In genomic region chr3:140586311-140586710, GRCh38 we compare ENCODE assay signal across 27 cellular contexts.
"Had no signal": no experiment of that assay in that cellular context is flagged by ENCODE, and none has a peak within 500 bp of the region (broad histone marks: within the 10 kb centered on the region; RNA-seq: fewer than 3 reads in every experiment).

No MANE protein-coding gene starts in this region.

- H2AFZ ChIP-seq: parathyroid adenoma had no signal

- ATAC-seq: gastrocnemius medialis; psoas muscle; stimulated activated naive CD8-positive, alpha-beta T cell treated with anti-CD3 and anti-CD28 coated beads, Interleukin-15, Interleukin-2, amounts not matched to agents 100 U/mL and 50 U/mL, for 24 hours had no signal

- DNase-seq: activated CD4-positive, alpha-beta T cell treated with anti-CD3 and anti-CD28 coated beads for 4 hours; activated CD4-positive, alpha-beta T cell treated with anti-CD3 and anti-CD28 coated beads, Interleukin-2, amount 50 U/mL, for 48 hours; activated CD8-positive, alpha-beta memory T cell treated with anti-CD3 and anti-CD28 coated beads, Interleukin-2, amount 50 U/mL, for 4 hours; activated effector memory CD4-positive, alpha-beta T cell treated with anti-CD3 and anti-CD28 coated beads, Interleukin-2, amount 50 U/mL, for 16 hours; activated naive CD4-positive, alpha-beta T cell treated with anti-CD3 and anti-CD28 coated beads for 36 hours; activated naive CD8-positive, alpha-beta T cell treated with anti-CD3 and anti-CD28 coated beads for 36 hours; activated T-cell treated with anti-CD3 and anti-CD28 coated beads, Interleukin-2, amount 50 U/mL, for 1 hour; adrenal gland; aorta; caudate nucleus; gastrocnemius medialis; glutamatergic neuron; left ventricle myocardium inferior; naive B cell; nephron progenitor cell; psoas muscle; sigmoid colon; spleen; stimulated activated CD4-positive, alpha-beta T cell treated with anti-CD3 and anti-CD28 coated beads, Interleukin-2, amount 100 ng/mL, for 48 hours; stimulated activated naive CD8-positive, alpha-beta T cell treated with anti-CD3 and anti-CD28 coated beads, Interleukin-15, Interleukin-2, amounts not matched to agents 100 U/mL and 50 U/mL, for 24 hours; uterus had no signal

- H3K27me3 ChIP-seq: adrenal gland, gastrocnemius medialis, neutrophil, sigmoid colon, uterus had no signal

- H3K9ac ChIP-seq: parathyroid adenoma had no signal

- H3K9me3 ChIP-seq: adrenal gland, gastrocnemius medialis, neutrophil, psoas muscle, sigmoid colon, thoracic aorta, uterus had no signal

- H3K4me1 ChIP-seq: adrenal gland, gastrocnemius medialis, left ventricle myocardium inferior, parathyroid adenoma, psoas muscle, sigmoid colon, spleen, uterus had no signal

- H3K27ac ChIP-seq: adrenal gland, epithelial cell of prostate, gastrocnemius medialis, left ventricle myocardium inferior, neutrophil, parathyroid adenoma, psoas muscle, sigmoid colon, spleen, thoracic aorta, uterus, VCaP had no signal

- H3K4me3 ChIP-seq: adrenal gland, gastrocnemius medialis, left ventricle myocardium inferior, lung, psoas muscle, sigmoid colon, spleen, thoracic aorta, uterus had no signal

- H3K36me3 ChIP-seq: adrenal gland, gastrocnemius medialis, left ventricle myocardium inferior, neutrophil, sigmoid colon, spleen, thoracic aorta, uterus had no signal
